16 cellular contexts compared by ENCODE assay signal in genomic region chr7:121341933-121342332, GRCh38. TPM values are rescaled to one million over a fixed set of nuclear protein-coding genes. Genes with fewer than 3 reads are reported as not detected.
"Had no signal": no experiment of that assay in that cellular context is flagged by ENCODE, and none has a peak within 500 bp of the region (broad histone marks: within the 10 kb centered on the region; RNA-seq: fewer than 3 reads in every experiment).

No MANE protein-coding gene starts in this region.

- H3K4me3 Mint-ChIP-seq: activated CD4-positive, alpha-beta T cell treated with anti-CD3 and anti-CD28 coated beads, Interleukin-2, amount 10 ng/mL, durations not matched to agents 7 days and 5 days; activated naive CD8-positive, alpha-beta T cell treated with anti-CD3 and anti-CD28 coated beads, Interleukin-2, amount 10 ng/mL, durations not matched to agents 7 days and 5 days; endodermal cell; naive thymus-derived CD8-positive, alpha-beta T cell; T-helper 17 cell; WTC11 had no signal

- H3K27ac ChIP-seq: ascending aorta, parathyroid adenoma, transverse colon had no signal

- H3K79me2 ChIP-seq: parathyroid adenoma had no signal

- H2AFZ ChIP-seq: parathyroid adenoma had no signal

- H3K9me3 ChIP-seq: ascending aorta, mucosa of descending colon, transverse colon had no signal

- H3K9ac ChIP-seq: parathyroid adenoma had no signal

- H3K4me3 ChIP-seq: ascending aorta, mucosa of descending colon, transverse colon had no signal

- H3K4me1 ChIP-seq: ascending aorta, parathyroid adenoma had no signal

- DNase-seq: activated CD4-positive, alpha-beta T cell treated with anti-CD3 and anti-CD28 coated beads, Interleukin-2, amount 10 ng/mL, durations not matched to agents 7 days and 5 days; activated naive CD8-positive, alpha-beta T cell treated with anti-CD3 and anti-CD28 coated beads, Interleukin-2, amount 10 ng/mL, durations not matched to agents 7 days and 5 days; endodermal cell; mucosa of descending colon; naive thymus-derived CD8-positive, alpha-beta T cell; stimulated activated naive CD4-positive, alpha-beta T cell; T-helper 17 cell; transverse colon had no signal

- H3K27ac Mint-ChIP-seq: activated naive CD8-positive, alpha-beta T cell treated with anti-CD3 and anti-CD28 coated beads, Interleukin-2, amount 10 ng/mL, durations not matched to agents 7 days and 5 days; endodermal cell; T-helper 17 cell; WTC11 had no signal

- H3K9me3 Mint-ChIP-seq: activated CD4-positive, alpha-beta T cell treated with anti-CD3 and anti-CD28 coated beads, Interleukin-2, amount 10 ng/mL, durations not matched to agents 7 days and 5 days; activated naive CD8-positive, alpha-beta T cell treated with anti-CD3 and anti-CD28 coated beads, Interleukin-2, amount 10 ng/mL, durations not matched to agents 7 days and 5 days; endodermal cell; naive thymus-derived CD8-positive, alpha-beta T cell; WTC11 had no signal

- ATAC-seq: mucosa of descending colon; naive thymus-derived CD8-positive, alpha-beta T cell; T-helper 17 cell; WTC11 had no signal

- H3K4me1 Mint-ChIP-seq: activated CD4-positive, alpha-beta T cell treated with anti-CD3 and anti-CD28 coated beads, Interleukin-2, amount 10 ng/mL, durations not matched to agents 7 days and 5 days; activated naive CD8-positive, alpha-beta T cell treated with anti-CD3 and anti-CD28 coated beads, Interleukin-2, amount 10 ng/mL, durations not matched to agents 7 days and 5 days; endodermal cell; T-helper 17 cell; WTC11 had no signal

- H3K36me3 ChIP-seq: ascending aorta, transverse colon had no signal

- H3K27me3 Mint-ChIP-seq: activated CD4-positive, alpha-beta T cell treated with anti-CD3 and anti-CD28 coated beads, Interleukin-2, amount 10 ng/mL, durations not matched to agents 7 days and 5 days; activated naive CD8-positive, alpha-beta T cell treated with anti-CD3 and anti-CD28 coated beads, Interleukin-2, amount 10 ng/mL, durations not matched to agents 7 days and 5 days; naive thymus-derived CD8-positive, alpha-beta T cell; T-helper 17 cell had no signal

- H3K27me3 ChIP-seq: ascending aorta, transverse colon had no signal

RNA-seq across cellular contexts. Expression of gene WNT16, which starts 13.1 kb away (rescaled TPM):
- total RNA-seq: activated CD4-positive, alpha-beta T cell treated with anti-CD3 and anti-CD28 coated beads, Interleukin-2, amount 10 ng/mL, durations not matched to agents 7 days and 5 days; activated naive CD8-positive, alpha-beta T cell treated with anti-CD3 and anti-CD28 coated beads, Interleukin-2, amount 10 ng/mL, durations not matched to agents 7 days and 5 days; ascending aorta; bronchial epithelial cell; dermis microvascular lymphatic vessel endothelial cell; left lobe of liver; lung microvascular endothelial cell; subcutaneous adipose tissue; T-helper 17 cell had no signal
- polyA plus RNA-seq: naive thymus-derived CD8-positive, alpha-beta T cell had no signal
